ENCODE assay signal across 8 cellular contexts in the genomic region with DNA sequence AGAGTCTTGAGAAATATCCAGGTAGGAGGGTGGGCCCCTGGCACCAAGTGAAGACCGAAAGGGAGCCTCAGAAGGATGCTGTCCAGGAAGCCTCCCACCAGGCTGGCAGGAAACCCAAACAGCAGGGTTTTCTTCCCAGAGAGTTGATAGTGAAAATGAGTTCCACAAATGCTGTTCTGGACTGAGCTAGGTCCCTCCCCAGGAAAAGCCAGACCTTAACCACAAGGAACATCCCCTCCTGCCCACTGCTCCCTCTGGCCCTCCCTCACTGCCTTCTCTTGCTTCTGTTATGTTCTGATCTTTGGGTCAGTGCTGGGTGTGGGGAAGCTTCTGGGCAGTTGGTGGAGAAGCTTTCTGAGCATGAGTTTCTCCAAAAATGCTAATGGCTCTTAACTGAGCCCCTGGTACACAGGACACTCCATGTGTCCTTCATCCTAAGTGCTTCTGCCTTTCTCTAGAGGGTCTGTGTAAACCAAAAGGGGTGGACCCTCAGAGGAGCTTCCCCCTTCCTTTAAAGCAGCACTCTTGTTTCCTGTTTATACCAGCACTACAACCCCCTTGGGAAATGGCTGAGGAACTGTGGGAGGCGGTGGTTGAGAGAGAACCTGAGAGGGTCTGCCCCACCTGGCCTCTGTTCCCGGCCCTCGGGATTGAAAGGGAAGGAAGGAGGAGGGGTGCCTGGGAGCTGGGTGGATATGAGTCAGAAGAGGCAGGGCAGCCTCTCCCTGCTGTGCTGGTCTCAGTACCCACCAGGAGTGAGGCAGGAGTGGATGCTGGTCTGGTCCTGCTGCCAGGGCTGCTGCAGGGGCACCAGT. TPM values are rescaled to one million over a fixed set of nuclear protein-coding genes. Genes with fewer than 3 reads are reported as not detected.
DNase-seq lines count a peak whose midpoint lies in the region; ATAC-seq and TF ChIP-seq lines count a peak whose summit lies in the region.

No MANE protein-coding gene starts in this region.

- H3K4me3 ChIP-seq in PC-3 (ENCODE audit: low read length), result no peak overlapping the region
- H3K4me3 ChIP-seq in fibroblast of mammary gland (ENCODE audit: control insufficient read depth, low read depth, low read length), result no peak overlapping the region
- no peak overlapping the region for H3K4me3 ChIP-seq in skeletal muscle cell (ENCODE audit: low read depth, low read length)

- H3K27me3 ChIP-seq in PC-3 (ENCODE audit: low read length), result no peaks in the 10 kb centered on the region

- no TSS peak for BruUV-seq in PC-3 (replicated peaks; lab: Mats Ljungman, UMichigan)

- H3K36me3 Mint-ChIP-seq in activated T-cell treated with anti-CD3 and anti-CD28 coated beads, Interleukin-2, amount 50 U/mL, for 4 hours (ENCODE audit: insufficient read depth), result peaks cover 1% of the 10 kb centered on the region

- H3F3A ChIP-seq in PC-3 (ENCODE audit: low read length, unreplicated experiment), result no peaks in the 10 kb centered on the region

- H3K27me3 Mint-ChIP-seq in activated T-cell treated with anti-CD3 and anti-CD28 coated beads, Interleukin-2, amount 50 U/mL, for 4 hours (ENCODE audit: low read depth), result no peaks in the 10 kb centered on the region

- H2AFZ ChIP-seq in PC-3 (ENCODE audit: low read length), result peak overlapping the region; percentile 40; the same call in 1 of the 2 replicates

- no peaks in the 10 kb centered on the region for H4K20me1 ChIP-seq in PC-3 (ENCODE audit: low read length)

- H3K36me3 ChIP-seq in PC-3 (ENCODE audit: low read depth, low read length), result no peaks in the 10 kb centered on the region

- H3K4me1 ChIP-seq in PC-3 (ENCODE audit: insufficient read depth, low read length), result peaks cover 14% of the 10 kb centered on the region

- ATAC-seq in activated T-cell treated with anti-CD3 and anti-CD28 coated beads, Interleukin-2, amount 50 U/mL, for 4 hours, result peak; percentile 34 to 41
- ATAC-seq in PC-3 (peak; percentile 98), GM21723 (IDR thresholded peaks at IDR 0.05; ENCODE audit: unreplicated experiment) (no peak)

- POLR2A ChIA-PET in PC-3 (lab: Charles Lee; ENCODE audit: unreplicated experiment), result interaction anchor here (1.5 kb wide), 1 partner anchor 42 kb away, joined by 5 read pairs; a partner anchor contains a TSS

- H3K27ac ChIP-seq in PC-3 (ENCODE audit: low read length), result 0 out of 2 replicates have a peak overlapping the region, but pooled peaks have one; percentile 19

- H3K4me3 Mint-ChIP-seq in activated T-cell treated with anti-CD3 and anti-CD28 coated beads, Interleukin-2, amount 50 U/mL, for 4 hours, result peak overlapping the region; percentile 24

- DNase-seq in activated T-cell treated with anti-CD3 and anti-CD28 coated beads, Interleukin-2, amount 50 U/mL, for 4 hours, result no peak
- no peak for DNase-seq in activated T-cell treated with anti-CD3 and anti-CD28 coated beads for 4 hours
- DNase-seq in PC-3, result peak; percentile 66
- peak; percentile 47 for DNase-seq in fibroblast of mammary gland (ENCODE audit: low read depth)
- DNase-seq in skeletal muscle cell (ENCODE audit: low read depth), result peak; percentile 50
- no peak for DNase-seq in stimulated activated CD4-positive, alpha-beta T cell treated with anti-CD3 and anti-CD28 coated beads, Interleukin-4, amount 100 ng/mL, for 4 hours
- no peak for DNase-seq in GM20000 (ENCODE audit: low spot score)

- H3K9me3 ChIP-seq in PC-3 (ENCODE audit: low read length), result no peaks in the 10 kb centered on the region

- peaks cover 40% of the 10 kb centered on the region for H3K79me2 ChIP-seq in PC-3 (ENCODE audit: low read length)

- TF ChIP-seq CTCF in PC-3 (conservative IDR thresholded peaks at IDR 0.05; ENCODE audit: low read depth, low read length) (no peak), fibroblast of mammary gland (conservative IDR thresholded peaks at IDR 0.05; ENCODE audit: control insufficient read depth, insufficient read depth, low read depth, low read length) (no peak), GM20000 (IDR thresholded peaks at IDR 0.05; ENCODE audit: extremely low read depth, missing control alignments) (no peak)

- CTCF ChIA-PET in PC-3 (lab: Charles Lee), result interaction anchor here (0.6 to 2.7 kb wide), 2 partner anchors 28 to 42 kb away, joined by 3 to 17 read pairs; a partner anchor contains a TSS

- H3K4me1 Mint-ChIP-seq in activated T-cell treated with anti-CD3 and anti-CD28 coated beads, Interleukin-2, amount 50 U/mL, for 4 hours (ENCODE audit: low read depth), result peaks cover 72% of the 10 kb centered on the region

- H3K9me2 ChIP-seq in PC-3 (replicated peaks; ENCODE audit: low read length), result no peaks in the 10 kb centered on the region

- intact Hi-C loops in PC-3 (cut with micrococcal nuclease), result loop anchor here (1.0 kb wide), 1 partner anchor 24 kb away; no protein-coding TSS in a partner anchor

- peak overlapping the region; percentile 67 for H3K4me2 ChIP-seq in PC-3 (ENCODE audit: low read length)

- no peaks in the 10 kb centered on the region for H3K9me3 Mint-ChIP-seq in activated T-cell treated with anti-CD3 and anti-CD28 coated beads, Interleukin-2, amount 50 U/mL, for 4 hours

- peak overlapping the region; percentile 18; the same call in 1 of the 2 replicates for H3K9ac ChIP-seq in PC-3 (ENCODE audit: low read length)

RNA-seq across cellular contexts. Expression of a gene that starts 42.0 kb away (rescaled TPM):
- total RNA-seq in activated T-cell treated with anti-CD3 and anti-CD28 coated beads, Interleukin-2, amount 50 U/mL, for 4 hours, result 10 to 100 TPM; 31.3 to 37.6 (median 35.3) TPM
- 13.2 and 17.1 TPM in 2 replicates for total RNA-seq in PC-3 (2014; rRNA removed)

RNA-seq across cellular contexts. Expression of a gene that starts 49.0 kb away (rescaled TPM):
- total RNA-seq in activated T-cell treated with anti-CD3 and anti-CD28 coated beads, Interleukin-2, amount 50 U/mL, for 4 hours, result 100 to 1,000 TPM; 368 to 469 (median 411) TPM
- total RNA-seq in PC-3 (2014; rRNA removed), result 254 and 286 TPM in 2 replicates

RNA-seq across cellular contexts. Expression of a gene that starts 55.9 kb away (rescaled TPM):
- 10 to 100 TPM; 54.0 to 63.6 (median 59.7) TPM for total RNA-seq in activated T-cell treated with anti-CD3 and anti-CD28 coated beads, Interleukin-2, amount 50 U/mL, for 4 hours
- total RNA-seq in PC-3 (2014; rRNA removed), result 108 and 153 TPM in 2 replicates

Comparison
In these comparisons a context has a peak if more than half of its experiments do, and no peak if none do; other contexts are left out.
1. DNase-seq: peak in PC-3 (single experiment), fibroblast of mammary gland (single experiment) and skeletal muscle cell (single experiment); none in activated T-cell treated with anti-CD3 and anti-CD28 coated beads, Interleukin-2, amount 50 U/mL, for 4 hours (single experiment), activated T-cell treated with anti-CD3 and anti-CD28 coated beads for 4 hours (single experiment), stimulated activated CD4-positive, alpha-beta T cell treated with anti-CD3 and anti-CD28 coated beads, Interleukin-4, amount 100 ng/mL, for 4 hours (0 of 2) and GM20000 (single experiment).